ENCODE assay signal across 8 cellular contexts in the genomic region with DNA sequence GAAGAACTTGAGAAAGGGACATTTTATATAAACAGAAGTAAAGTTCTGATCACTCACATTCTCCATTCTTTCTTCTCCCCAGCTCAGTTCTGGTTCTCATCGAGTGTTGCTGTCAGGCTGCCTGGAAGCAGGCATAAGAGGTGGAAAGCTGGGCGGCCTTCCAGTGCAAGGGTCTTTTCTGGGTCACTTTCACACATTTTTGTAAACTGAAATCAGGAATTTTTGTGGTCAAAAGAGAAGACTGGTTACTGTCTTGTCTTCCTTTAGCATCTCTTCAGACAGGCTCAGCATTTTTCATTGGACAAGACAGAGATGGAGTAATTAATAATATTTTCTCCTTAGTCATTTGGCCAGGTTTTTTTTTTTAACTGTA.
DNase-seq lines count a peak whose midpoint lies in the region; ATAC-seq and TF ChIP-seq lines count a peak whose summit lies in the region.
"Had no signal": no experiment of that assay in that cellular context is flagged by ENCODE, and none has a peak within 500 bp of the region (broad histone marks: within the 10 kb centered on the region; RNA-seq: fewer than 3 reads in every experiment).

No MANE protein-coding gene starts in this region.

- intact Hi-C loops in MCF 10A (cut with micrococcal nuclease): no loop called here

- no peak overlapping the region for H3K4me3 Mint-ChIP-seq in stimulated activated naive B cell treated with anti-CD40 and anti-IgM and Interleukin-4, amounts not matched to agents 10 μg/mL and 1 μg/mL and 100 μg/mL, for 72 hours
- no peak overlapping the region for H3K4me3 Mint-ChIP-seq in MCF 10A (ENCODE audit: unreplicated experiment)

- CTCF ChIA-PET in MCF 10A (lab: Yijun Ruan, JAX): interaction anchor here (1.2 to 2.1 kb wide), 3 partner anchors 24 to 372 kb away, joined by 3 to 10 read pairs (median 8); a partner anchor contains a TSS

- BruUV-seq in MCF 10A (replicated peaks; lab: Mats Ljungman, UMichigan): no TSS peak

- no peaks in the 10 kb centered on the region for H3K4me1 Mint-ChIP-seq in stimulated activated naive B cell treated with anti-CD40 and anti-IgM and Interleukin-4, amounts not matched to agents 10 μg/mL and 1 μg/mL and 100 μg/mL, for 72 hours
- H3K4me1 Mint-ChIP-seq in MCF 10A (ENCODE audit: insufficient read depth, unreplicated experiment): no peaks in the 10 kb centered on the region

- no peak for TF ChIP-seq CTCF in MCF 10A (IDR thresholded peaks at IDR 0.05; ENCODE audit: unreplicated experiment)

- no peak overlapping the region for H3K27ac Mint-ChIP-seq in stimulated activated naive B cell treated with anti-CD40 and anti-IgM and Interleukin-4, amounts not matched to agents 10 μg/mL and 1 μg/mL and 100 μg/mL, for 72 hours
- H3K27ac Mint-ChIP-seq in MCF 10A (ENCODE audit: low read depth, unreplicated experiment): no peak overlapping the region

- peak; percentile 9 for ATAC-seq in GM18873 (IDR thresholded peaks at IDR 0.05; ENCODE audit: low FRiP score, unreplicated experiment)
- peak; percentile 34 for ATAC-seq in HG02588 (IDR thresholded peaks at IDR 0.05; ENCODE audit: unreplicated experiment)
- ATAC-seq in stimulated activated naive B cell treated with anti-CD40 and anti-IgM and Interleukin-4, amounts not matched to agents 10 μg/mL and 1 μg/mL and 100 μg/mL, for 72 hours (replicated peaks): no peak

- POLR2A ChIA-PET in MCF 10A (lab: Yijun Ruan, JAX): interaction anchor here (0.6 kb wide), 1 partner anchor 372 kb away, joined by 4 read pairs; no protein-coding TSS in a partner anchor

- peaks cover 7 to 14% of the 10 kb centered on the region in 2 donors for H3K27me3 Mint-ChIP-seq in stimulated activated naive B cell treated with anti-CD40 and anti-IgM and Interleukin-4, amounts not matched to agents 10 μg/mL and 1 μg/mL and 100 μg/mL, for 72 hours
- no peaks in the 10 kb centered on the region for H3K27me3 Mint-ChIP-seq in MCF 10A (ENCODE audit: insufficient read depth, unreplicated experiment)

- H3K36me3 Mint-ChIP-seq in stimulated activated naive B cell treated with anti-CD40 and anti-IgM and Interleukin-4, amounts not matched to agents 10 μg/mL and 1 μg/mL and 100 μg/mL, for 72 hours: no peaks in the 10 kb centered on the region
- peaks cover 5% of the 10 kb centered on the region for H3K36me3 Mint-ChIP-seq in MCF 10A (ENCODE audit: insufficient read depth, unreplicated experiment)

- DNase-seq in NCI-H226: peak; percentile 17
- peak; percentile 35 for DNase-seq in renal cortical epithelial cell (ENCODE audit: low read depth)
- DNase-seq in stimulated activated naive B cell treated with anti-CD40 and anti-IgM and Interleukin-4, amounts not matched to agents 10 μg/mL and 1 μg/mL and 100 μg/mL, for 72 hours: no peak
- no peak for DNase-seq in NK-92 (lab: John Stamatoyannopoulos, UW; ENCODE audit: unreplicated experiment)
- no peak for DNase-seq in MCF 10A (ENCODE audit: unreplicated experiment)
- DNase-seq: NCI-H146 had no signal

- peaks cover 0 to 1% of the 10 kb centered on the region in 2 donors for H3K9me3 Mint-ChIP-seq in stimulated activated naive B cell treated with anti-CD40 and anti-IgM and Interleukin-4, amounts not matched to agents 10 μg/mL and 1 μg/mL and 100 μg/mL, for 72 hours
- H3K9me3 Mint-ChIP-seq in MCF 10A (ENCODE audit: unreplicated experiment): no peaks in the 10 kb centered on the region

Comparison
In these comparisons a context has a peak if more than half of its experiments do, and no peak if none do; other contexts are left out.
1. ATAC-seq: peak in GM18873 (single experiment) and HG02588 (single experiment); none in stimulated activated naive B cell treated with anti-CD40 and anti-IgM and Interleukin-4, amounts not matched to agents 10 μg/mL and 1 μg/mL and 100 μg/mL, for 72 hours (0 of 2).
2. DNase-seq: peak in NCI-H226 (single experiment) and renal cortical epithelial cell (single experiment); none in stimulated activated naive B cell treated with anti-CD40 and anti-IgM and Interleukin-4, amounts not matched to agents 10 μg/mL and 1 μg/mL and 100 μg/mL, for 72 hours (single experiment), NK-92 (single experiment) and MCF 10A (single experiment).